Comparison of ENCODE assay signal across 1 cellular context in the genomic region with DNA sequence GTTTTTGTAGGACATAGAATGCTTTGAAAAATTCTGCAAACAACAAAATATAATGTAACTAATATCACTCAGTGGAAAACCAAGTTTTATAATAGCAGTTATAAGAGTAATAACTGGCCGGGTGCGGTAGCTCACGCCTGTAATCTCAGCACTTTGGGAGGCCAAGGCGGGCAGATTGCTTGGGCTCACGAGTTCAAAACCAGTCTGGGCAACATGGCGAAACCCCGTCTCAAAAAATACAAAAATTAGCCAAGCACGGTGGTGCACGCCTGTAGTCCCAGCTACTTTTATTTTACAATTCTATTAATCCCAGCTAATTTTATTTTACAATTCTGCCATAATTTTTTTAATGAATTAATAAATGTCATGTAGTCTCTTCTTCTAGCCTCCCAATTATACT.
A peak's percentile ranks its signal among the peaks of the same experiment; 100 is the strongest.
TF ChIP-seq lines count a peak whose summit lies in the region.

No MANE protein-coding gene starts in this region.

TF ChIP-seq in GM12878, 131 proteins besides CTCF, POLR2A, EP300 and RAD21:
- TF ChIP-seq, protein P1, sequence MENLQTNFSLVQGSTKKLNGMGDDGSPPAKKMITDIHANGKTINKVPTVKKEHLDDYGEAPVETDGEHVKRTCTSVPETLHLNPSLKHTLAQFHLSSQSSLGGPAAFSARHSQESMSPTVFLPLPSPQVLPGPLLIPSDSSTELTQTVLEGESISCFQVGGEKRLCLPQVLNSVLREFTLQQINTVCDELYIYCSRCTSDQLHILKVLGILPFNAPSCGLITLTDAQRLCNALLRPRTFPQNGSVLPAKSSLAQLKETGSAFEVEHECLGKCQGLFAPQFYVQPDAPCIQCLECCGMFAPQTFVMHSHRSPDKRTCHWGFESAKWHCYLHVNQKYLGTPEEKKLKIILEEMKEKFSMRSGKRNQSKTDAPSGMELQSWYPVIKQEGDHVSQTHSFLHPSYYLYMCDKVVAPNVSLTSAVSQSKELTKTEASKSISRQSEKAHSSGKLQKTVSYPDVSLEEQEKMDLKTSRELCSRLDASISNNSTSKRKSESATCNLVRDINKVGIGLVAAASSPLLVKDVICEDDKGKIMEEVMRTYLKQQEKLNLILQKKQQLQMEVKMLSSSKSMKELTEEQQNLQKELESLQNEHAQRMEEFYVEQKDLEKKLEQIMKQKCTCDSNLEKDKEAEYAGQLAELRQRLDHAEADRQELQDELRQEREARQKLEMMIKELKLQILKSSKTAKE (IDR thresholded peaks at IDR 0.05; ENCODE audit: low read depth, poor library complexity, severe bottlenecking): peak; percentile 19
- TF ChIP-seq YY1 (IDR thresholded peaks at IDR 0.05; ENCODE audit: low read depth, low read length) (peak; percentile 45; the same call in 1 of the 2 replicates), YBX1 (IDR thresholded peaks at IDR 0.05) (no peak)
- TF ChIP-seq, protein P2, sequence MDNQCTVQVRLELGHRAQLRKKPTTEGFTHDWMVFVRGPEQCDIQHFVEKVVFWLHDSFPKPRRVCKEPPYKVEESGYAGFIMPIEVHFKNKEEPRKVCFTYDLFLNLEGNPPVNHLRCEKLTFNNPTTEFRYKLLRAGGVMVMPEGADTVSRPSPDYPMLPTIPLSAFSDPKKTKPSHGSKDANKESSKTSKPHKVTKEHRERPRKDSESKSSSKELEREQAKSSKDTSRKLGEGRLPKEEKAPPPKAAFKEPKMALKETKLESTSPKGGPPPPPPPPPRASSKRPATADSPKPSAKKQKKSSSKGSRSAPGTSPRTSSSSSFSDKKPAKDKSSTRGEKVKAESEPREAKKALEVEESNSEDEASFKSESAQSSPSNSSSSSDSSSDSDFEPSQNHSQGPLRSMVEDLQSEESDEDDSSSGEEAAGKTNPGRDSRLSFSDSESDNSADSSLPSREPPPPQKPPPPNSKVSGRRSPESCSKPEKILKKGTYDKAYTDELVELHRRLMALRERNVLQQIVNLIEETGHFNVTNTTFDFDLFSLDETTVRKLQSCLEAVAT (IDR thresholded peaks at IDR 0.05): peak; percentile 61
